33 cellular contexts compared by ENCODE assay signal in genomic region chr18:43303376-43303775, GRCh38. TPM values are rescaled to one million over a fixed set of nuclear protein-coding genes. Genes with fewer than 3 reads are reported as not detected.
A peak's percentile ranks its signal among the peaks of the same experiment; 100 is the strongest.
DNase-seq lines count a peak whose midpoint lies in the region; ATAC-seq and TF ChIP-seq lines count a peak whose summit lies in the region.
"Had no signal": no experiment of that assay in that cellular context is flagged by ENCODE, and none has a peak within 500 bp of the region (broad histone marks: within the 10 kb centered on the region; RNA-seq: fewer than 3 reads in every experiment).

No MANE protein-coding gene starts in this region.

- H3K9me3 ChIP-seq in mammary epithelial cell (replicated peaks; ENCODE audit: insufficient read depth, low read length) (no peaks in the 10 kb centered on the region), upper lobe of left lung (no peaks in the 10 kb centered on the region)
- H3K9me3 ChIP-seq: ovary, suprapubic skin, upper lobe of right lung had no signal

- H2AFZ ChIP-seq in mammary epithelial cell (ENCODE audit: low read depth, low read length): no peak overlapping the region
- H2AFZ ChIP-seq: hepatocyte had no signal

- H3K4me3 ChIP-seq in mammary epithelial cell (replicated peaks in 1 of 3; ENCODE audit: insufficient read depth in 1 of 3, low read depth in 2 of 3, low read length in 3 of 3) (no peak overlapping the region), upper lobe of left lung (no peak overlapping the region)
- H3K4me3 ChIP-seq: hepatocyte, ovary, SK-N-MC, suprapubic skin, upper lobe of right lung had no signal

- no peak overlapping the region for H3K4me2 ChIP-seq in mammary epithelial cell (ENCODE audit: insufficient read depth, low read depth, low read length)
- H3K4me2 ChIP-seq: hepatocyte, KMS-11 had no signal

- H3K36me3 ChIP-seq in mammary epithelial cell (ENCODE audit: insufficient read depth, low read length): no peaks in the 10 kb centered on the region
- no peaks in the 10 kb centered on the region for H3K36me3 ChIP-seq in upper lobe of left lung
- H3K36me3 ChIP-seq: ovary, suprapubic skin, upper lobe of right lung had no signal

- H3K27me3 ChIP-seq in mammary epithelial cell (ENCODE audit: insufficient read depth, low read length) (no peaks in the 10 kb centered on the region), upper lobe of left lung (no peaks in the 10 kb centered on the region)
- H3K27me3 ChIP-seq: hepatocyte, ovary, suprapubic skin, upper lobe of right lung had no signal

- in situ Hi-C loops in mammary epithelial cell (cut with MboI; ENCODE audit: low sequenced_read_pairs in 2 of 2): no loop called here

- intact Hi-C loops in mammary epithelial cell (cut with micrococcal nuclease): no loop called here

- TF ChIP-seq CTCF in mammary epithelial cell (conservative IDR thresholded peaks at IDR 0.05 in 1 of 2, IDR thresholded peaks at IDR 0.05 in 1 of 2; ENCODE audit: extremely low read depth in 1 of 2, insufficient read depth in 1 of 2, low read depth in 1 of 2, low read length in 2 of 2): no peak
- no peak for TF ChIP-seq CTCF in upper lobe of left lung (IDR thresholded peaks at IDR 0.05)

- H3K79me2 ChIP-seq in mammary epithelial cell (ENCODE audit: insufficient read depth, low read length): no peaks in the 10 kb centered on the region
- H3K79me2 ChIP-seq: hepatocyte had no signal

- H3K4me1 ChIP-seq in mammary epithelial cell (ENCODE audit: insufficient read depth, low read length): no peaks in the 10 kb centered on the region
- H3K4me1 ChIP-seq in upper lobe of left lung: no peaks in the 10 kb centered on the region
- H3K4me1 ChIP-seq: suprapubic skin, upper lobe of right lung had no signal

- DNase-seq in activated CD4-positive, CD25-positive, alpha-beta regulatory T cell (lab: John Stamatoyannopoulos, UW): no peak
- DNase-seq in NCI-H460 (ENCODE audit: extremely low read depth, low read depth): peak; percentile 16
- DNase-seq in mammary epithelial cell: peak; percentile 34
- peak; percentile 26 for DNase-seq in renal cortical epithelial cell (ENCODE audit: low read depth)
- DNase-seq in upper lobe of left lung: no peak
- no peak for DNase-seq in stimulated activated CD4-positive, alpha-beta T cell treated with anti-CD3 and anti-CD28 coated beads, Interleukin-4, amount 100 ng/mL, for 24 hours
- DNase-seq: activated CD4-positive, alpha-beta memory T cell treated with anti-CD3 and anti-CD28 coated beads, Interleukin-2, amount 10 ng/mL, durations not matched to agents 7 days and 5 days; activated CD4-positive, CD25-positive, alpha-beta regulatory T cell treated with anti-CD3 and anti-CD28 coated beads, Interleukin-2, amount 50 U/mL, for 72 hours; activated CD8-positive, alpha-beta memory T cell treated with anti-CD3 and anti-CD28 coated beads, Interleukin-2, amount 50 U/mL, for 4 hours; AML-193; amygdala; Calu3; CD4-positive, CD25-positive, alpha-beta regulatory T cell; DND-41; left cardiac atrium; NCI-H1417; NCI-H2029; NCI-H774; ovary; small intestine; stimulated activated naive CD4-positive, alpha-beta T cell treated with Interleukin-2 at 50 U/mL for 16 hours; upper lobe of right lung had no signal

- TF ChIP-seq POLR2A in upper lobe of left lung (IDR thresholded peaks at IDR 0.05): no peak

- dilution Hi-C loops in mammary epithelial cell (cut with HindIII; ENCODE audit: low sequenced_read_pairs): no loop called here

- ATAC-seq in activated CD4-positive, CD25-positive, alpha-beta regulatory T cell treated with anti-CD3 and anti-CD28 coated beads, Interleukin-2, amount 50 U/mL, for 24 hours: peak; percentile 53 to 78
- ATAC-seq in upper lobe of left lung (ENCODE audit: low FRiP score in 2 of 2): no peak
- no peak for ATAC-seq in HG03571 (IDR thresholded peaks at IDR 0.05; ENCODE audit: unreplicated experiment)
- ATAC-seq: activated T-helper 17 cell treated with anti-CD3 and anti-CD28 coated beads, Interleukin-2, amount 50 U/mL, for 72 hours; left cardiac atrium; upper lobe of right lung had no signal

- H3K27ac ChIP-seq in mammary epithelial cell (ENCODE audit: insufficient read depth, low read depth, low read length): no peak overlapping the region
- H3K27ac ChIP-seq in upper lobe of left lung: no peak overlapping the region
- H3K27ac ChIP-seq: hepatocyte, KMS-11, ovary, SK-N-MC, suprapubic skin, upper lobe of right lung had no signal

- WGBS in mammary epithelial cell (ENCODE audit: low coverage, missing lambda C conversion rate): 22% methylated on average over 2 of the region's 2 CpGs
- WGBS in upper lobe of left lung, 2 donors: 68 to 72% methylated on average over 2 of the region's 2 CpGs

- CTCF ChIA-PET in mammary epithelial cell (lab: Charles Lee; ENCODE audit: low non-redundant PET): no interaction called here

- no peak overlapping the region for H3K9ac ChIP-seq in mammary epithelial cell (ENCODE audit: insufficient read depth, low read length)
- H3K9ac ChIP-seq: KMS-11 had no signal

- TF ChIP-seq EP300 in upper lobe of left lung (IDR thresholded peaks at IDR 0.05): no peak

- H4K20me1 ChIP-seq in mammary epithelial cell (ENCODE audit: insufficient read depth, low read length): no peaks in the 10 kb centered on the region

- no TSS peak for BruUV-seq in mammary epithelial cell (replicated peaks; lab: Mats Ljungman, UMichigan)

RNA-seq across cellular contexts. Expression of gene SYT4, which starts 26.1 kb away (rescaled TPM):
- total RNA-seq in NCI-H460 (2014; rRNA removed; shearing (Covaris generic)): 0.10 TPM in 1 of 2 replicates, not detected in the other
- polyA plus RNA-seq in NCI-H460 (2014; cell fraction: nucleus; rRNA removed): not detected in 2 replicates
- total RNA-seq in mammary epithelial cell (not detected), renal cortical epithelial cell (not detected in 2 replicates), upper lobe of left lung (under 1 TPM in 2 of 6 donors, not detected in 4; 0.15 to 0.17 TPM)
- not detected for polyA plus RNA-seq in mammary epithelial cell
- polyA minus RNA-seq in mammary epithelial cell: not detected
- total RNA-seq: activated naive CD4-positive, alpha-beta T cell treated with anti-CD3 and anti-CD28 coated beads, Interleukin-2, amount 50 U/mL, for 72 hours; activated T-helper 17 cell treated with anti-CD3 and anti-CD28 coated beads, Interleukin-2, amount 50 U/mL, for 72 hours; Calu3; fibroblast of lung; lung microvascular endothelial cell; suprapubic skin; T-helper 1 cell treated with Interleukin-12 subunit alpha and Interleukin-12 subunit beta and Interleukin-4 antibody, amounts not matched to agents 30 ng/mL and 1 ng/mL, for 36 hours had no signal
- polyA plus RNA-seq: fibroblast of lung had no signal

Comparison
In these comparisons a context has a peak if more than half of its experiments do, and no peak if none do; other contexts are left out.
1. ATAC-seq: peak in activated CD4-positive, CD25-positive, alpha-beta regulatory T cell treated with anti-CD3 and anti-CD28 coated beads, Interleukin-2, amount 50 U/mL, for 24 hours (2 of 2); none in upper lobe of left lung (0 of 2) and HG03571 (single experiment).
2. DNase-seq: peak in NCI-H460 (single experiment), mammary epithelial cell (single experiment) and renal cortical epithelial cell (single experiment); none in activated CD4-positive, CD25-positive, alpha-beta regulatory T cell (0 of 4), upper lobe of left lung (0 of 2) and stimulated activated CD4-positive, alpha-beta T cell treated with anti-CD3 and anti-CD28 coated beads, Interleukin-4, amount 100 ng/mL, for 24 hours (single experiment).